Comparison of ENCODE assay signal across 16 cellular contexts in the genomic region with DNA sequence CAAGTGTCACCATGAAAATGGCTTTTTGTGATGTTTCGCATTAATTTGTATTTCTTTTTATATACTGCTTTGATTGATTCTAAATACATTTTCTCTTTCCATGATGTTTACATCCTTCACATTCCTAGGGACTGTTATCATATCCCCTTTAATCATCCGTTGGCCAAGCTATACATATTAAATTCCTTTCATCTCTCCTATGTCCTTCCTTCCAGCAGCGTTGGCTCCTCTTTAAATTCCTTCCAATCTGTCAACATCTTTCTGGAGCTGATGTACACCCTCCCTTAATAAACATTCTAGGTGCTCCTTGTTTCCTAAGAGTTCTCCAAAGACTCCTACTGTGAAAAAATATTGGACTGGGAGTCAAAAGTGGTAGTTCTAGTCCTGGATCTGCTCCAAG.
A peak's percentile ranks its signal among the peaks of the same experiment; 100 is the strongest.
DNase-seq lines count a peak whose midpoint lies in the region; ATAC-seq and TF ChIP-seq lines count a peak whose summit lies in the region.
"Had no signal": no experiment of that assay in that cellular context is flagged by ENCODE, and none has a peak within 500 bp of the region (broad histone marks: within the 10 kb centered on the region; RNA-seq: fewer than 3 reads in every experiment).

No MANE protein-coding gene starts in this region.

- H4K20me1 ChIP-seq in osteoblast (ENCODE audit: insufficient read depth, low read length) (peaks cover 17% of the 10 kb centered on the region), PC-9 (ENCODE audit: insufficient read depth) (peaks cover 84% of the 10 kb centered on the region)

- DNase-seq in GM03348 (ENCODE audit: low spot score): peak; percentile 47
- DNase-seq in RKO (ENCODE audit: low spot score): peak; percentile 24
- peak; percentile 54 for DNase-seq in dermis blood vessel endothelial cell
- peak; percentile 11 for DNase-seq in osteoblast (ENCODE audit: insufficient read length, low spot score, missing footprints)
- DNase-seq in PC-9: no peak
- DNase-seq in prostate gland (ENCODE audit: low spot score): no peak
- DNase-seq: activated gamma-delta T cell, DMS79, H9, NCI-H1436 treated with DMSO at 0.1 percent for 48 hours, NCI-H510A treated with DMSO at 0.1 percent for 48 hours, stomach had no signal

- H3K27me3 ChIP-seq in osteoblast (ENCODE audit: insufficient read depth, low read length): no peaks in the 10 kb centered on the region
- no peaks in the 10 kb centered on the region for H3K27me3 ChIP-seq in PC-9 (ENCODE audit: insufficient read depth, low read depth)
- no peaks in the 10 kb centered on the region for H3K27me3 ChIP-seq in prostate gland (replicated peaks; ENCODE audit: insufficient read depth)
- H3K27me3 ChIP-seq: stomach had no signal

- H3K27ac ChIP-seq in osteoblast (ENCODE audit: low read depth, low read length) (no peak overlapping the region), PC-9 (no peak overlapping the region), prostate gland (no peak overlapping the region)
- H3K27ac ChIP-seq: parathyroid adenoma, stomach, VCaP had no signal

- H3K4me2 ChIP-seq in osteoblast (ENCODE audit: insufficient read depth, low read length): no peak overlapping the region
- no peak overlapping the region for H3K4me2 ChIP-seq in PC-9

- no TSS peak for BruUV-seq in PC-9 (replicated peaks; lab: Mats Ljungman, UMichigan)

- TF ChIP-seq POLR2A in prostate gland (IDR thresholded peaks at IDR 0.05): no peak

- CTCF ChIA-PET in PC-9 (lab: Charles Lee): interaction anchor here (0.5 to 1.3 kb wide), 3 partner anchors 9 to 1403 kb away, joined by 3 to 6 read pairs (median 4); partner anchors contain the start of gene RPL39L

- H3K36me3 ChIP-seq in osteoblast (ENCODE audit: insufficient read depth, low read length) (no peaks in the 10 kb centered on the region), PC-9 (ENCODE audit: low read depth) (no peaks in the 10 kb centered on the region), prostate gland (no peaks in the 10 kb centered on the region)
- H3K36me3 ChIP-seq: stomach had no signal

- H3F3A ChIP-seq in PC-9 (ENCODE audit: insufficient read depth, low read depth): peaks cover 61% of the 10 kb centered on the region

- 28% methylated on average over 3 of the region's 3 CpGs for WGBS in prostate gland

- ATAC-seq in GM19397 (IDR thresholded peaks at IDR 0.05; ENCODE audit: unreplicated experiment) (no peak), HG03039 (IDR thresholded peaks at IDR 0.05; ENCODE audit: unreplicated experiment) (no peak)

- intact Hi-C loops in PC-9 (cut with micrococcal nuclease; ENCODE audit: unreplicated experiment): no loop called here
- intact Hi-C loops in prostate gland (cut with DNase I): no loop called here

- POLR2A ChIA-PET in PC-9 (lab: Charles Lee; ENCODE audit: unreplicated experiment): interaction anchor here (0.5 kb wide), 1 partner anchor 81 kb away, joined by 7 read pairs; no protein-coding TSS in a partner anchor

- H3K79me2 ChIP-seq in osteoblast (ENCODE audit: insufficient read depth, low read length) (peaks cover 80% of the 10 kb centered on the region), PC-9 (ENCODE audit: low read depth) (peaks cover 97% of the 10 kb centered on the region)
- H3K79me2 ChIP-seq: parathyroid adenoma had no signal

- no peak for TF ChIP-seq CTCF in osteoblast (IDR thresholded peaks at IDR 0.05; ENCODE audit: extremely low read depth, low read depth, low read length)
- TF ChIP-seq CTCF in PC-9 (conservative IDR thresholded peaks at IDR 0.05): no peak
- no peak for TF ChIP-seq CTCF in prostate gland (IDR thresholded peaks at IDR 0.05)

- H3K4me3 ChIP-seq in osteoblast (ENCODE audit: insufficient read depth, low read length) (no peak overlapping the region), PC-9 (no peak overlapping the region), prostate gland (no peak overlapping the region)
- H3K4me3 ChIP-seq: stomach had no signal

- H2AFZ ChIP-seq in osteoblast (ENCODE audit: low read length) (no peak overlapping the region), PC-9 (no peak overlapping the region)
- H2AFZ ChIP-seq: parathyroid adenoma had no signal

- peaks cover 48% of the 10 kb centered on the region for H3K4me1 ChIP-seq in osteoblast (ENCODE audit: insufficient read depth, low read length)
- peaks cover 47% of the 10 kb centered on the region for H3K4me1 ChIP-seq in PC-9 (replicated peaks; ENCODE audit: insufficient read depth)
- no peaks in the 10 kb centered on the region for H3K4me1 ChIP-seq in prostate gland (replicated peaks)
- H3K4me1 ChIP-seq: parathyroid adenoma had no signal

- H3K9me2 ChIP-seq in PC-9 (ENCODE audit: insufficient read depth): no peaks in the 10 kb centered on the region

- no peaks in the 10 kb centered on the region for H3K9me3 ChIP-seq in osteoblast (ENCODE audit: low read depth, low read length)
- no peaks in the 10 kb centered on the region for H3K9me3 ChIP-seq in PC-9 (ENCODE audit: insufficient read depth, low read depth)
- no peaks in the 10 kb centered on the region for H3K9me3 ChIP-seq in prostate gland
- H3K9me3 ChIP-seq: stomach had no signal

Comparison
In these comparisons a context has a peak if more than half of its experiments do, and no peak if none do; other contexts are left out.
1. DNase-seq: peak in GM03348 (single experiment), RKO (single experiment), dermis blood vessel endothelial cell (single experiment) and osteoblast (single experiment); none in PC-9 (0 of 2) and prostate gland (single experiment).